In the genomic region with DNA sequence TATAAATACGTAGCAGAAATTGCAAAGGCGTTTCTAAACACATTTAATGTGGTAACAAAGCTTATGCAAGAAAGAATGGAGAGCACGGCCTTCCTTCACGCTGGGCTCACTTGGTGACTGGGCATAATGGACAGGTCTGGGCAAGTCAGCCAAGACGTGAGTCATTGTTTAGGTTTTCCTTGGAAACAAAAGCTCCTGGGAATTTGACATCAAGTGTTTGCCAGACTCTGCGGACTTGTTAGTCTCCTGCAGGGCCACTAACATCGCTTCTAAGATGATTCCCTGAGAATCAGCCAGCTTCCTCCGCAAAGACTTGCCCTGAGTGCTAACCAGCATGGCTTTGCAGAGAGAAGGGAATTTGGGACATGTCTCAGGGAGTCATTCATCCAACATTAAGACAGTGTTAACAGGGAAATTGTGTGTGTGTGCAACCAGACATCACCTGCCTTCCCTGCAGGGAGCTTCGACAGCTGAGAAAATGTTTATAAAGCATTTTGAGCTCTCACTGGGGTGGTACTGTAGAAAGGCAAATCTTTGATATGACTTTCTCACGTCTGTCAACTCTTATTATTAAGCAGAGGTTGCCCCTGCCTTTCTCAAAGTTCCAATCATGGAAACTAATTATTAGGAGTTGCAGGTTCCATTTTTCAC, we compare ENCODE assay signal across 10 cellular contexts.
DNase-seq lines count a peak whose midpoint lies in the region; ATAC-seq, FAIRE-seq and TF ChIP-seq lines count a peak whose summit lies in the region.
"Had no signal": no experiment of that assay in that cellular context is flagged by ENCODE, and none has a peak within 500 bp of the region (broad histone marks: within the 10 kb centered on the region; RNA-seq: fewer than 3 reads in every experiment).

No MANE protein-coding gene starts in this region.

- peaks cover 0 to 2% (median 0%) of the 10 kb centered on the region in 7 donors for H3K4me1 Mint-ChIP-seq in naive thymus-derived CD4-positive, alpha-beta T cell
- H3K4me1 Mint-ChIP-seq: CD4-positive, CD25-positive, alpha-beta regulatory T cell had no signal

- intact Hi-C loops in naive thymus-derived CD4-positive, alpha-beta T cell (cut with micrococcal nuclease): no loop called here

- no peak for TF ChIP-seq CTCF in bronchial epithelial cell (IDR thresholded peaks at IDR 0.05; ENCODE audit: insufficient read depth, low read length, severe bottlenecking)

- H3K9me3 ChIP-seq in MG63: no peaks in the 10 kb centered on the region
- no peaks in the 10 kb centered on the region for H3K9me3 ChIP-seq in naive thymus-derived CD4-positive, alpha-beta T cell (ENCODE audit: control insufficient read depth in 2 of 3, low read length in 3 of 3)

- DNase-seq in AG08395 (ENCODE audit: low spot score): peak; percentile 89
- DNase-seq in MG63: peak; percentile 87
- peak; percentile 99 for DNase-seq in bronchial epithelial cell (ENCODE audit: low read depth)
- DNase-seq in kidney glomerular epithelial cell (lab: John Stamatoyannopoulos, UW): peak; percentile 93
- DNase-seq in NCI-H187 (lab: John Stamatoyannopoulos, UW): no peak
- no peak for DNase-seq in ureter (ENCODE audit: low spot score)
- no peak for DNase-seq in stimulated activated CD4-positive, alpha-beta T cell treated with anti-CD3 and anti-CD28 coated beads, Interleukin-15, amount 100 ng/mL, for 24 hours
- no peak for DNase-seq in naive thymus-derived CD4-positive, alpha-beta T cell
- DNase-seq: activated CD8-positive, alpha-beta T cell treated with anti-CD3 and anti-CD28 coated beads for 36 hours; CD4-positive, CD25-positive, alpha-beta regulatory T cell had no signal

- no peaks in the 10 kb centered on the region for H3K4me1 ChIP-seq in naive thymus-derived CD4-positive, alpha-beta T cell (ENCODE audit: control insufficient read depth in 2 of 2, insufficient read depth in 2 of 2, low read length in 2 of 2)

- no peak overlapping the region for H3K27ac ChIP-seq in naive thymus-derived CD4-positive, alpha-beta T cell (ENCODE audit: low read depth, low read length)

- CTCF ChIA-PET in naive thymus-derived CD4-positive, alpha-beta T cell (lab: Charles Lee): interaction anchor here (0.6 kb wide), 1 partner anchor 453 kb away, joined by 5 read pairs; no protein-coding TSS in a partner anchor

- H3K4me3 ChIP-seq in MG63: no peak overlapping the region
- no peak overlapping the region for H3K4me3 ChIP-seq in bronchial epithelial cell (ENCODE audit: low read depth, low read length)
- no peak overlapping the region for H3K4me3 ChIP-seq in naive thymus-derived CD4-positive, alpha-beta T cell (ENCODE audit: low read length)

- H3K27ac Mint-ChIP-seq in naive thymus-derived CD4-positive, alpha-beta T cell: no peak overlapping the region
- H3K27ac Mint-ChIP-seq: activated CD8-positive, alpha-beta T cell treated with anti-CD3 and anti-CD28 coated beads for 36 hours; CD4-positive, CD25-positive, alpha-beta regulatory T cell had no signal

- peaks cover 0 to 4% (median 4%) of the 10 kb centered on the region in 5 donors for H3K27me3 Mint-ChIP-seq in naive thymus-derived CD4-positive, alpha-beta T cell
- H3K27me3 Mint-ChIP-seq: activated CD8-positive, alpha-beta T cell treated with anti-CD3 and anti-CD28 coated beads for 36 hours had no signal

- FAIRE-seq in bronchial epithelial cell (lab: Jason Lieb, UNC): no peak

- H3K27me3 ChIP-seq in MG63 (no peaks in the 10 kb centered on the region), bronchial epithelial cell (ENCODE audit: control insufficient read depth, insufficient read depth, low read length) (no peaks in the 10 kb centered on the region)
- H3K27me3 ChIP-seq in naive thymus-derived CD4-positive, alpha-beta T cell (ENCODE audit: control insufficient read depth in 2 of 2, insufficient read depth in 2 of 2, low read length in 2 of 2): no peaks in the 10 kb centered on the region

- POLR2A ChIA-PET in naive thymus-derived CD4-positive, alpha-beta T cell (lab: Charles Lee): no interaction called here

- H3K36me3 ChIP-seq in MG63 (no peaks in the 10 kb centered on the region), bronchial epithelial cell (ENCODE audit: control insufficient read depth, insufficient read depth, low read length) (no peaks in the 10 kb centered on the region)
- H3K36me3 ChIP-seq in naive thymus-derived CD4-positive, alpha-beta T cell (ENCODE audit: control insufficient read depth in 2 of 3, insufficient read depth in 3 of 3, low read length in 3 of 3): no peaks in the 10 kb centered on the region

- no peak overlapping the region for H3K4me3 Mint-ChIP-seq in naive thymus-derived CD4-positive, alpha-beta T cell
- H3K4me3 Mint-ChIP-seq: activated CD8-positive, alpha-beta T cell treated with anti-CD3 and anti-CD28 coated beads for 36 hours; CD4-positive, CD25-positive, alpha-beta regulatory T cell had no signal

- H3K36me3 Mint-ChIP-seq in naive thymus-derived CD4-positive, alpha-beta T cell: no peaks in the 10 kb centered on the region
- H3K36me3 Mint-ChIP-seq: CD4-positive, CD25-positive, alpha-beta regulatory T cell had no signal

- no peak for ATAC-seq in naive thymus-derived CD4-positive, alpha-beta T cell
- ATAC-seq: activated CD8-positive, alpha-beta T cell treated with anti-CD3 and anti-CD28 coated beads for 36 hours had no signal

- H3K9me3 Mint-ChIP-seq in naive thymus-derived CD4-positive, alpha-beta T cell: peaks cover 0 to 4% (median 0%) of the 10 kb centered on the region in 11 donors
- H3K9me3 Mint-ChIP-seq: activated CD8-positive, alpha-beta T cell treated with anti-CD3 and anti-CD28 coated beads for 36 hours; CD4-positive, CD25-positive, alpha-beta regulatory T cell had no signal

Comparison
In these comparisons a context has a peak if more than half of its experiments do, and no peak if none do; other contexts are left out.
1. DNase-seq: peak in AG08395 (single experiment), MG63 (single experiment), bronchial epithelial cell (single experiment) and kidney glomerular epithelial cell (single experiment); none in NCI-H187 (0 of 2), ureter (single experiment), stimulated activated CD4-positive, alpha-beta T cell treated with anti-CD3 and anti-CD28 coated beads, Interleukin-15, amount 100 ng/mL, for 24 hours (single experiment) and naive thymus-derived CD4-positive, alpha-beta T cell (0 of 9).